ENCODE assay signal across 8 cellular contexts in the genomic region with DNA sequence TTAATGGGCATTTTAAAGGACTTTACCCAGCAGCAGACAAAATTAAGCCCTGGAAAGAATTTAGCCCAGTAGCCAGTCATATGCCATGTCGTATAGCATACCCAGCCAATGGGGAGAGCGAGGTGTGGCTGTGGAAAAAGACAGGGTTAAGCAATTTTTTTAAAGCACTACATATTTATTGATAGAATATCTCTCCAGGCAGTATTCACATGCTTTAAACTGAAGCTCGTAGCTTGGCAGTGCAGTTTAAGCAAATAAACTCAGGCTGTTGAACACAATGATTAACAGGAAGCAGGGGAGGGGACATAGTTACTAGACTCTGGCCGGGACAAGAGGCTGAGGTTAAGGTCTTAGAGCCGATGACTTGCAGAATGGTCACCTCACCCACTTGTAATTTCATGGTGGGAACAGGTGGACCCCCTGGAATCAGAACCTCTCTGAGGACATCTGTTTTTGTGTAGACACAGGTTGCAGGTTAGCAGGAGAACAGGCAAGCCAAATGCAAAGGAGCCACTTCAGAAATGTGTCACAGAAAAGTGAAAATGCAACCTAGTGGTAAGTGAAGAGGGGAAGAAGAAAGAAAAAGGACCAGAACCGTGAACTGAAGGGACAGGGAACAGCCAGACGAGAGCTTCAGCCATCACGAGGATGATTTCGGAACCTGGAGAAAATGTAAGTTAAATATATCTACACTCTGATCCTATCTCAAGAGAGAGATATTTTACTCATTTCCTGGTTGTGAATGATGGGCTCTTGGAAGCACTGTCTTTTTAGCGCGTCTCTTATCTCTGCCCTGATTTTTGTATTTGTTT. TPM values are rescaled to one million over a fixed set of nuclear protein-coding genes. Genes with fewer than 3 reads are reported as not detected.
A peak's percentile ranks its signal among the peaks of the same experiment; 100 is the strongest.
DNase-seq lines count a peak whose midpoint lies in the region; ATAC-seq and TF ChIP-seq lines count a peak whose summit lies in the region.

No MANE protein-coding gene starts in this region.

- in situ Hi-C loops in SK-MEL-5 (cut with HindIII; ENCODE audit: low pct_unique_long_range_greater_than_20kb, low sequenced_read_pairs): no loop called here

- peaks cover 0 to 5% (median 0%) of the 10 kb centered on the region in 45 donors for H3K27me3 ChIP-seq in dorsolateral prefrontal cortex

- H3K27ac ChIP-seq in dorsolateral prefrontal cortex: peak overlapping the region in 15 of 59 donors; percentile 1 to 46 (median 24)

- no peaks in the 10 kb centered on the region for H3K27me3 Mint-ChIP-seq in naive B cell

- intact Hi-C loops in dorsolateral prefrontal cortex (cut with DNase I): no loop called here

- peak; percentile 69 for DNase-seq in Daoy (ENCODE audit: low read depth)
- peak; percentile 68 for DNase-seq in SK-MEL-5 (ENCODE audit: low read depth, low spot score)
- DNase-seq in dorsolateral prefrontal cortex: no peak
- peak; percentile 50 for DNase-seq in naive B cell
- DNase-seq in superior temporal gyrus (ENCODE audit: extremely low spot score): no peak
- DNase-seq in anterior cingulate cortex (lab: John Stamatoyannopoulos, UW): no peak

- peak overlapping the region; percentile 87 to 99 (median 95) for H3K4me3 Mint-ChIP-seq in naive B cell

- no peaks in the 10 kb centered on the region for H3K9me3 Mint-ChIP-seq in naive B cell

- H3K36me3 Mint-ChIP-seq in naive B cell: no peaks in the 10 kb centered on the region

- H3K4me1 Mint-ChIP-seq in naive B cell: peaks cover 34 to 69% (median 66%) of the 10 kb centered on the region in 3 donors

- ATAC-seq in GM19467 (IDR thresholded peaks at IDR 0.05; ENCODE audit: unreplicated experiment): peak; percentile 54
- ATAC-seq in HG03469 (IDR thresholded peaks at IDR 0.05; ENCODE audit: unreplicated experiment): peak; percentile 37
- ATAC-seq in naive B cell (ENCODE audit: low read depth in 2 of 2): peak; percentile 38 to 49

- TF ChIP-seq CTCF in dorsolateral prefrontal cortex (IDR thresholded peaks at IDR 0.05 in 54 of 56, conservative IDR thresholded peaks at IDR 0.05 in 2 of 56; ENCODE audit: low read depth in 1 of 56, partially characterized antibody in 56 of 56): no peak

- peak overlapping the region in 54 of 59 donors; percentile 11 to 57 (median 36) for H3K4me3 ChIP-seq in dorsolateral prefrontal cortex

- H3K27ac Mint-ChIP-seq in naive B cell: peak overlapping the region; percentile 65 to 97 (median 91)

RNA-seq across cellular contexts. Expression of a gene that starts 7.2 kb away (rescaled TPM):
- 4.7 and 5.9 TPM in 2 replicates for total RNA-seq in Daoy (2014; rRNA removed; shearing (Covaris generic))
- 38.6 and 39.8 TPM in 2 replicates for total RNA-seq in SK-MEL-5 (2014; rRNA removed; shearing (Covaris generic))
- 13.1 and 17.0 TPM in 2 replicates for polyA plus RNA-seq in SK-MEL-5 (2015; cell fraction: cytosol; rRNA removed)
- polyA plus RNA-seq in SK-MEL-5 (2015; cell fraction: nucleus; rRNA removed): 12.4 and 15.6 TPM in 2 replicates
- 1 to 10 TPM; 1.4 to 8.0 (median 3.3) TPM for total RNA-seq in dorsolateral prefrontal cortex
- 1 to 10 TPM; 3.7 to 8.9 (median 5.9) TPM for polyA plus RNA-seq in naive B cell (ENCODE audit: low read depth in 6 of 6)

Comparison
In these comparisons a context has a peak if more than half of its experiments do, and no peak if none do; other contexts are left out.
1. DNase-seq: peak in Daoy (single experiment), SK-MEL-5 (single experiment) and naive B cell (single experiment); none in dorsolateral prefrontal cortex (0 of 10), superior temporal gyrus (single experiment) and anterior cingulate cortex (0 of 58).
2. Peak in every context shown above with its lines, with median percentiles within 50 percentile points of each other: ATAC-seq.